19 cellular contexts compared by ENCODE assay signal in the genomic region with DNA sequence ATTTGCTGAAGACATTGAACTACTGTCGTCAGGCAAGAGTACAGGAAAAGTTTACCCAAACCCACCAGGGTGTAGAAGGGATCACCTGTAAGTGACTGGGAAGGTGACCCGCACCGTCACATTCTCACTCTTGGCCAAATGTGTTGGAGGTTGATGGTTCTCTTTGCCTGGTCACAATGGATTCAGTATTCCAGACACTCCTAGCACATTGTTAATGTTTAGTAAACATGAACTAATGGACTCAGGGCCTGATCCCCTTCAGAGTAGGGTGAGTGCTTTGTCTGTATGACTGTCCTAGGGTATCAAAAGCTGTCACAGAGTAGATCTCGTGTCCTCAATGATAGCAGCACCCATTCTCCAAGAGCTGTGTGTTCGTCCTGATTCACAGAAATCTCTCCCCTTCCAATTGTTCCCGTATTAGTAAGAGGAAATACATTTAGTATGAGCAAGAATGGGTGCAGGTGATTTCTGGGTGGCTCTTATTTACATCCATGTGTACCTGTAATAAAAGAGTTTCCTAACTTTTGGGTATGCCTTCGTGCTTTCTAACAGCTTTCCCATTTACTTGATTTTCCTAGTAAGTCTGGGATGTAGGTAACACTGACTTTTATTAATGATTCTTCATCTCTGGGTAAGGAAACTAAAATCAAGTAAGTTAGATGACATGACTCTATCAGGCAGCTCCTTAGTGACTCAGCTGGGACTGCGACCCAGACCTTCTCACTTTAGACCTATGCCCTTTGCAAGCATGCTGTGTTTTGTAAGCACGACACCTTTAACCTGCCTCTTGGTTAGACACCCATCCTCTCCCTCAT. TPM values are rescaled to one million over a fixed set of nuclear protein-coding genes. Genes with fewer than 3 reads are reported as not detected.
A peak's percentile ranks its signal among the peaks of the same experiment; 100 is the strongest.
DNase-seq lines count a peak whose midpoint lies in the region; ATAC-seq and TF ChIP-seq lines count a peak whose summit lies in the region.
"Had no signal": no experiment of that assay in that cellular context is flagged by ENCODE, and none has a peak within 500 bp of the region (broad histone marks: within the 10 kb centered on the region; RNA-seq: fewer than 3 reads in every experiment).

No MANE protein-coding gene starts in this region.

- no peak overlapping the region for H4K12ac ChIP-seq in trophoblast cell (ENCODE audit: low read depth, low read length)

- H3K4me1 ChIP-seq in DND-41 (ENCODE audit: insufficient read depth, low read length) (peaks cover 37% of the 10 kb centered on the region), PC-9 (replicated peaks; ENCODE audit: insufficient read depth) (peaks cover 87% of the 10 kb centered on the region), esophagus muscularis mucosa (peaks cover 54 to 91% (median 89%) of the 10 kb centered on the region in 4 donors), psoas muscle (peaks cover 88% of the 10 kb centered on the region), trophoblast cell (ENCODE audit: control insufficient read depth in 1 of 2, insufficient read depth in 2 of 2, low read length in 2 of 2) (peaks cover 3 to 4% of the 10 kb centered on the region in 2 experiments)
- H3K4me1 ChIP-seq in CD8-positive, alpha-beta memory T cell (ENCODE audit: insufficient read depth, low read length) = peaks cover 15% of the 10 kb centered on the region

- TF ChIP-seq CTCF in DND-41 (IDR thresholded peaks at IDR 0.05; ENCODE audit: borderline replicate concordance, extremely low read depth, low read length, poor library complexity, severe bottlenecking) = no peak
- no peak for TF ChIP-seq CTCF in PC-9 (conservative IDR thresholded peaks at IDR 0.05)
- no peak for TF ChIP-seq CTCF in esophagus muscularis mucosa (IDR thresholded peaks at IDR 0.05)
- TF ChIP-seq CTCF in psoas muscle (IDR thresholded peaks at IDR 0.05) = no peak

- no peak for DNase-seq in DND-41
- peak in 1 of 2 experiments; percentile 81 for DNase-seq in PC-9
- DNase-seq in esophagus muscularis mucosa (ENCODE audit: extremely low spot score) = no peak
- no peak for DNase-seq in psoas muscle
- DNase-seq in NCI-H1436 (lab: John Stamatoyannopoulos, UW) = no peak
- DNase-seq in trophoblast cell = no peak
- DNase-seq in CD8-positive, alpha-beta memory T cell = no peak
- DNase-seq: activated CD4-positive, CD25-positive, alpha-beta regulatory T cell treated with anti-CD3 and anti-CD28 coated beads, Interleukin-2, amount 50 U/mL, for 72 hours; activated T-cell treated with anti-CD3 and anti-CD28 coated beads, Interleukin-2, amount 50 U/mL, for 72 hours; CD4-positive, alpha-beta memory T cell; DMS79; heart right ventricle; lower lobe of right lung; NCI-H1694 treated with DMSO at 0.1 percent for 48 hours; NCI-H226 had no signal

- H3K27ac Mint-ChIP-seq in CD8-positive, alpha-beta memory T cell = no peak overlapping the region
- H3K27ac Mint-ChIP-seq: activated naive CD4-positive, alpha-beta T cell treated with anti-CD3 and anti-CD28 coated beads, Interleukin-2, amount 50 U/mL, for 72 hours; activated T-cell treated with anti-CD3 and anti-CD28 coated beads, Interleukin-2, amount 50 U/mL, for 72 hours had no signal

- H3K4me2 ChIP-seq in DND-41 (ENCODE audit: insufficient read depth, low read length) = peak overlapping the region; percentile 14
- peak overlapping the region; percentile 86 for H3K4me2 ChIP-seq in PC-9
- no peak overlapping the region for H3K4me2 ChIP-seq in trophoblast cell (ENCODE audit: low read length)

- no peak overlapping the region for H3K18ac ChIP-seq in trophoblast cell (ENCODE audit: low read length)

- no peak overlapping the region for H3K23ac ChIP-seq in trophoblast cell (ENCODE audit: low read length)

- H4K8ac ChIP-seq in trophoblast cell (ENCODE audit: low read depth, low read length) = no peak overlapping the region

- no peak overlapping the region for H3K14ac ChIP-seq in trophoblast cell (ENCODE audit: low read length)

- TF ChIP-seq POLR2A in esophagus muscularis mucosa (IDR thresholded peaks at IDR 0.05; ENCODE audit: low read depth) = no peak

- H3K9ac ChIP-seq in DND-41 (ENCODE audit: low read depth, low read length) = no peak overlapping the region
- H3K9ac ChIP-seq in trophoblast cell (ENCODE audit: low read length) = no peak overlapping the region

- no peaks in the 10 kb centered on the region for H3K79me2 ChIP-seq in DND-41 (ENCODE audit: insufficient read depth, low read length)
- H3K79me2 ChIP-seq in PC-9 (ENCODE audit: low read depth) = peaks cover 80% of the 10 kb centered on the region
- H3K79me2 ChIP-seq in trophoblast cell (ENCODE audit: control insufficient read depth, insufficient read depth, low read length, poor library complexity) = no peaks in the 10 kb centered on the region

- H4K91ac ChIP-seq in trophoblast cell (ENCODE audit: low read depth, low read length) = no peak overlapping the region

- H3K4me3 Mint-ChIP-seq in CD8-positive, alpha-beta memory T cell = no peak overlapping the region
- H3K4me3 Mint-ChIP-seq: activated T-cell treated with anti-CD3 and anti-CD28 coated beads, Interleukin-2, amount 50 U/mL, for 72 hours had no signal

- H3K27ac ChIP-seq in DND-41 (ENCODE audit: low read length) (no peak overlapping the region), PC-9 (peak overlapping the region; percentile 45), esophagus muscularis mucosa (replicated peaks in 1 of 4) (peak overlapping the region in 3 of 4 donors; percentile 25 to 97 (median 48)), psoas muscle (peak overlapping the region; percentile 95), trophoblast cell (ENCODE audit: low read depth, low read length) (no peak overlapping the region)
- no peak overlapping the region for H3K27ac ChIP-seq in CD8-positive, alpha-beta memory T cell (ENCODE audit: low read depth, low read length)
- H3K27ac ChIP-seq: lower lobe of right lung had no signal

- no peak overlapping the region for H2BK5ac ChIP-seq in trophoblast cell (ENCODE audit: low read depth, low read length, poor library complexity)

- CTCF ChIA-PET in PC-9 (lab: Charles Lee) = no interaction called here
- CTCF ChIA-PET in CD8-positive, alpha-beta memory T cell (lab: Charles Lee) = interaction anchor here (0.9 kb wide), 1 partner anchor 10 kb away, joined by 3 read pairs; no protein-coding TSS in a partner anchor

- H3K79me1 ChIP-seq in trophoblast cell (ENCODE audit: low read length) = no peaks in the 10 kb centered on the region

- no peak overlapping the region for H3K4ac ChIP-seq in trophoblast cell (ENCODE audit: low read depth, low read length)

- ATAC-seq in DND-41 (ENCODE audit: insufficient read depth, low read depth) (no peak), psoas muscle (no peak), GM21717 (IDR thresholded peaks at IDR 0.05; ENCODE audit: unreplicated experiment) (no peak)
- ATAC-seq: activated naive CD4-positive, alpha-beta T cell treated with anti-CD3 and anti-CD28 coated beads, Interleukin-2, amount 50 U/mL, for 72 hours; activated T-cell treated with anti-CD3 and anti-CD28 coated beads, Interleukin-2, amount 50 U/mL, for 72 hours; heart right ventricle; K562; lower lobe of right lung; SK-N-SH treated with all-trans-retinoic acid at 6 μM for 48 hours had no signal

- peaks cover 9 to 58% (median 26%) of the 10 kb centered on the region in 3 donors for H3K4me1 Mint-ChIP-seq in CD8-positive, alpha-beta memory T cell

- TF ChIP-seq EP300 in esophagus muscularis mucosa (IDR thresholded peaks at IDR 0.05) = no peak

- intact Hi-C loops in PC-9 (cut with micrococcal nuclease; ENCODE audit: unreplicated experiment) (loop anchor here (10.0 kb wide), 1 partner anchor 463 kb away; the partner anchor contains the start of gene HERPUD2), esophagus muscularis mucosa (cut with DNase I) (loop anchor here (10.0 kb wide), 1 partner anchor 173 kb away; no protein-coding TSS in a partner anchor), psoas muscle (cut with DNase I) (loop anchor here (5.0 kb wide), 3 partner anchors 50 to 130 kb away; no protein-coding TSS in a partner anchor)

- H3K9me3 Mint-ChIP-seq in CD8-positive, alpha-beta memory T cell = no peaks in the 10 kb centered on the region
- H3K9me3 Mint-ChIP-seq: activated naive CD4-positive, alpha-beta T cell treated with anti-CD3 and anti-CD28 coated beads, Interleukin-2, amount 50 U/mL, for 72 hours; activated T-cell treated with anti-CD3 and anti-CD28 coated beads, Interleukin-2, amount 50 U/mL, for 72 hours; CD4-positive, alpha-beta memory T cell had no signal

- H2AFZ ChIP-seq in DND-41 (ENCODE audit: low read depth, low read length) (no peak overlapping the region), PC-9 (no peak overlapping the region), trophoblast cell (ENCODE audit: insufficient read depth, low read length, poor library complexity) (no peak overlapping the region)

- POLR2A ChIA-PET in PC-9 (lab: Charles Lee; ENCODE audit: unreplicated experiment) = interaction anchor here (0.7 kb wide), 2 partner anchors 102 to 123 kb away, joined by 4 to 5 read pairs; no protein-coding TSS in a partner anchor
- POLR2A ChIA-PET in CD8-positive, alpha-beta memory T cell (lab: Charles Lee) = no interaction called here

- WGBS in esophagus muscularis mucosa = 88% methylated on average over 9 of the region's 9 CpGs
- WGBS in psoas muscle, 3 donors = 63 to 64% (median 63%) methylated on average over 9 of the region's 9 CpGs
- WGBS in trophoblast cell (ENCODE audit: extremely low coverage, insufficient coverage, insufficient read length) = no CpG with 5 or more reads among the region's 9 CpGs

- H2AK5ac ChIP-seq in trophoblast cell (ENCODE audit: low read length) = no peak overlapping the region

- H3F3A ChIP-seq in PC-9 (ENCODE audit: insufficient read depth, low read depth) = peaks cover 54% of the 10 kb centered on the region

- H3K9me3 ChIP-seq in DND-41 (ENCODE audit: insufficient read depth, low read length, severe bottlenecking) (no peaks in the 10 kb centered on the region), PC-9 (ENCODE audit: insufficient read depth, low read depth) (no peaks in the 10 kb centered on the region), esophagus muscularis mucosa (no peaks in the 10 kb centered on the region), psoas muscle (no peaks in the 10 kb centered on the region), trophoblast cell (ENCODE audit: insufficient read depth, low read depth, low read length) (peaks cover 2% of the 10 kb centered on the region)
- H3K9me3 ChIP-seq in CD8-positive, alpha-beta memory T cell (ENCODE audit: low read length) = no peaks in the 10 kb centered on the region
- H3K9me3 ChIP-seq: heart right ventricle, lower lobe of right lung had no signal

- no TSS peak for BruUV-seq in PC-9 (replicated peaks; lab: Mats Ljungman, UMichigan)

- H3K36me3 ChIP-seq in DND-41 (ENCODE audit: insufficient read depth, low read length) (no peaks in the 10 kb centered on the region; the same call in 1 of the 2 replicates), PC-9 (ENCODE audit: low read depth) (peaks cover 17% of the 10 kb centered on the region; the same call in 1 of the 2 replicates), esophagus muscularis mucosa (no peaks in the 10 kb centered on the region), psoas muscle (ENCODE audit: insufficient read depth in 1 of 2, low read depth in 1 of 2) (no peaks in the 10 kb centered on the region), trophoblast cell (ENCODE audit: control insufficient read depth in 1 of 2, insufficient read depth in 2 of 2, low read length in 2 of 2) (peaks cover 0 to 3% of the 10 kb centered on the region in 2 experiments)
- no peaks in the 10 kb centered on the region for H3K36me3 ChIP-seq in CD8-positive, alpha-beta memory T cell (ENCODE audit: insufficient read depth, low read length)
- H3K36me3 ChIP-seq: lower lobe of right lung had no signal

- no peak overlapping the region for H2BK120ac ChIP-seq in trophoblast cell (ENCODE audit: insufficient read depth, low read length, poor library complexity)

- H4K20me1 ChIP-seq in DND-41 (ENCODE audit: insufficient read depth, low read length) (peaks cover 10% of the 10 kb centered on the region; the same call in 1 of the 2 replicates), PC-9 (ENCODE audit: insufficient read depth) (no peaks in the 10 kb centered on the region; the same call in 1 of the 2 replicates)

- H3K36me3 Mint-ChIP-seq in CD8-positive, alpha-beta memory T cell = peaks cover 0 to 2% (median 0%) of the 10 kb centered on the region in 3 donors
- H3K36me3 Mint-ChIP-seq: activated naive CD4-positive, alpha-beta T cell treated with anti-CD3 and anti-CD28 coated beads, Interleukin-2, amount 50 U/mL, for 72 hours had no signal

- no peak overlapping the region for H2BK12ac ChIP-seq in trophoblast cell (ENCODE audit: low read length)

- peaks cover 0 to 7% of the 10 kb centered on the region in 2 donors for H3K27me3 Mint-ChIP-seq in CD8-positive, alpha-beta memory T cell
- H3K27me3 Mint-ChIP-seq: CD4-positive, alpha-beta memory T cell had no signal

- no peaks in the 10 kb centered on the region for H3K9me2 ChIP-seq in PC-9 (ENCODE audit: insufficient read depth)

- H3K4me3 ChIP-seq in DND-41 (ENCODE audit: low read depth in 1 of 2, low read length in 2 of 2) (no peak overlapping the region), PC-9 (peak overlapping the region; percentile 71; the same call in 1 of the 2 replicates), esophagus muscularis mucosa (peak overlapping the region in 1 of 4 donors; percentile 6), psoas muscle (peak overlapping the region; percentile 93), trophoblast cell (ENCODE audit: low read depth, low read length) (no peak overlapping the region)
- H3K4me3 ChIP-seq in CD8-positive, alpha-beta memory T cell (ENCODE audit: low read length) = no peak overlapping the region
- H3K4me3 ChIP-seq: K562 had no signal

- no peaks in the 10 kb centered on the region for H3K27me3 ChIP-seq in DND-41 (ENCODE audit: insufficient read depth, low read length, poor library complexity)
- no peaks in the 10 kb centered on the region for H3K27me3 ChIP-seq in PC-9 (ENCODE audit: insufficient read depth, low read depth)
- H3K27me3 ChIP-seq in esophagus muscularis mucosa = no peaks in the 10 kb centered on the region
- no peaks in the 10 kb centered on the region for H3K27me3 ChIP-seq in psoas muscle (ENCODE audit: insufficient read depth in 3 of 3, low read length in 2 of 3)
- no peaks in the 10 kb centered on the region for H3K27me3 ChIP-seq in trophoblast cell (ENCODE audit: insufficient read depth, low read length)
- H3K27me3 ChIP-seq in CD8-positive, alpha-beta memory T cell (ENCODE audit: insufficient read depth, low read length, poor library complexity, severe bottlenecking) = no peaks in the 10 kb centered on the region
- H3K27me3 ChIP-seq: heart right ventricle had no signal

RNA-seq across cellular contexts. Expression of gene EEPD1, which starts 4.7 kb away (rescaled TPM):
- total RNA-seq in PC-9 (2021) = 6.0 and 9.4 TPM in 2 replicates
- total RNA-seq in esophagus muscularis mucosa = 10 to 100 TPM; 18.7 to 27.9 (median 26.6) TPM
- total RNA-seq in psoas muscle = 10 to 100 TPM; 13.3 to 51.3 (median 32.7) TPM
- polyA plus RNA-seq in psoas muscle = 10 to 100 TPM in 2 of 3 donors, 1 to 10 TPM in 1; 7.3 to 61.2 (median 45.5) TPM
- polyA plus RNA-seq in trophoblast cell (2013) = 22.7 and 22.9 TPM in 2 replicates
- total RNA-seq in CD8-positive, alpha-beta memory T cell = under 1 TPM; 0.66 to 0.84 TPM
- 15.0 TPM for polyA plus RNA-seq in CD8-positive, alpha-beta memory T cell

Comparison
In these comparisons a context has a peak if more than half of its experiments do, and no peak if none do; other contexts are left out.
1. H3K27ac ChIP-seq: peak in PC-9 (single experiment), esophagus muscularis mucosa (3 of 4) and psoas muscle (single experiment); none in DND-41 (single experiment), trophoblast cell (single experiment) and CD8-positive, alpha-beta memory T cell (single experiment).
2. H3K4me3 ChIP-seq: peak in PC-9 (single experiment) and psoas muscle (single experiment); none in DND-41 (0 of 2), trophoblast cell (single experiment) and CD8-positive, alpha-beta memory T cell (single experiment).